In the genomic region with DNA sequence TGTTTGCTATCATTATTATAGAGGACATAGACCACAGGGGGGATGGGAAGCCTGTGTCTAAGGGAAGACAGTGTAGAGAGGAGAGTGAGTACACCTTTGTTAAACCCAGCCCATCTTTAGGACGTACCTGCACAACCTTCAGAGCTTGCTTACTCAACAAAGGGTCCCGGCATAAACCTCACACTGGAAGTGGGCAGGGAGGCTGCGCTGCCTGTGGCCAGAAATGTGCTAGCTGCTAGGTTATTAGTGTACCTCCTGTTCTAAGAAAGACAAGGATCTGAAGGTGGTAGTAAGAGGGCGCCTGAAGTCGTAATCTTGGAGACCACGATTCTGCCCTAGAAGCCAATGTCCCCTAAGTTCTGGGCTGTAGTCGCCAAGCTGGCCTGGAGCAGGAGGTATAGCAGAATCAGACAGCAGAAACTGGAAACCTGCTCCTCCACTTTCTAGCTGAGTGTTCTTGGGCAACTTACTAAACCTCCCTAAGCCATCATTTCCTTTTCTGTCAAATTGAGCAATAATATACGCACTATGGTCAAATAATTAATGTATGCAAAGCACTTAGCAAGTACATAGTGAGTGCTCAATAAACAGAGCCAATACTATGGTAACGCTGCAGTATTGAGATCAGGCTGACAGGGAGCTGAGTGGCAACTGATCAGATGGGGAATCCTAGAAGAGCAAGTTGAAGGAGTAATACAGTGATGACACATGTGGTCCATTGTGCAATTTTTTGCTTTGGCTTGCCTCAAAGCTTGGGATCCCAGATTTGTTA, we compare ENCODE assay signal across 11 cellular contexts. TPM values are rescaled to one million over a fixed set of nuclear protein-coding genes. Genes with fewer than 3 reads are reported as not detected.
DNase-seq lines count a peak whose midpoint lies in the region; ATAC-seq, FAIRE-seq and TF ChIP-seq lines count a peak whose summit lies in the region.
"Had no signal": no experiment of that assay in that cellular context is flagged by ENCODE, and none has a peak within 500 bp of the region (broad histone marks: within the 10 kb centered on the region; RNA-seq: fewer than 3 reads in every experiment).

No MANE protein-coding gene starts in this region.

- no peaks in the 10 kb centered on the region for H3K36me3 Mint-ChIP-seq in activated naive CD8-positive, alpha-beta T cell treated with anti-CD3 and anti-CD28 coated beads, Interleukin-2, amount 50 U/mL, for 24 hours (ENCODE audit: low read depth)

- H3K27me3 ChIP-seq in left lung: no peaks in the 10 kb centered on the region
- H3K27me3 ChIP-seq: sigmoid colon had no signal

- H3K36me3 ChIP-seq in left lung: no peaks in the 10 kb centered on the region
- H3K36me3 ChIP-seq: sigmoid colon had no signal

- no peak for TF ChIP-seq POLR2A in A549 (IDR thresholded peaks at IDR 0.05; ENCODE audit: low read length)

- H3K4me1 Mint-ChIP-seq in activated naive CD8-positive, alpha-beta T cell treated with anti-CD3 and anti-CD28 coated beads, Interleukin-2, amount 50 U/mL, for 24 hours: peaks cover 17% of the 10 kb centered on the region

- FAIRE-seq in A549 (lab: Jason Lieb, UNC) (no peak), frontal cortex (lab: Jason Lieb, UNC) (no peak)

- H3K4me3 ChIP-seq in A549: no peak overlapping the region
- no peak overlapping the region for H3K4me3 ChIP-seq in left lung
- H3K4me3 ChIP-seq: sigmoid colon had no signal

- POLR2A ChIA-PET in A549 (lab: Yijun Ruan, JAX): interaction anchor here (1.5 kb wide), 1 partner anchor 17 kb away, joined by 6 read pairs; the partner anchor contains the start of gene AKIRIN2

- no peaks in the 10 kb centered on the region for H3K27me3 Mint-ChIP-seq in activated naive CD8-positive, alpha-beta T cell treated with anti-CD3 and anti-CD28 coated beads, Interleukin-2, amount 50 U/mL, for 24 hours

- H3K27ac ChIP-seq in A549 (peak overlapping the region; percentile 34 to 81; a peak in 5 of 6 replicates), left lung (peak overlapping the region; percentile 60 to 80)
- H3K27ac ChIP-seq: sigmoid colon had no signal

- ATAC-seq in A549: 0 out of 6 replicates have a peak, but pooled peaks of 1 of the 2 experiments have one; percentile 11
- ATAC-seq in activated naive CD8-positive, alpha-beta T cell treated with anti-CD3 and anti-CD28 coated beads, Interleukin-2, amount 50 U/mL, for 24 hours: peak; percentile 48
- peak; percentile 78 for ATAC-seq in left lung
- no peak for ATAC-seq in GM19035 (IDR thresholded peaks at IDR 0.05; ENCODE audit: unreplicated experiment)
- ATAC-seq: HCT116 had no signal

- intact Hi-C loops in left lung (cut with DNase I): no loop called here

- TF ChIP-seq CTCF in A549 (IDR thresholded peaks at IDR 0.05) (no peak), left lung (IDR thresholded peaks at IDR 0.05) (no peak)

- no peaks in the 10 kb centered on the region for H3K9me3 ChIP-seq in A549
- H3K9me3 ChIP-seq in left lung: no peaks in the 10 kb centered on the region
- H3K9me3 ChIP-seq: sigmoid colon had no signal

- WGBS in A549 (ENCODE audit: missing lambda C conversion rate): 88% methylated on average over 9 of the region's 9 CpGs

- no peak for TF ChIP-seq EP300 in A549 (IDR thresholded peaks at IDR 0.05)

- no peaks in the 10 kb centered on the region for H3K9me3 Mint-ChIP-seq in activated naive CD8-positive, alpha-beta T cell treated with anti-CD3 and anti-CD28 coated beads, Interleukin-2, amount 50 U/mL, for 24 hours

- H3K4me1 ChIP-seq in A549 (peaks cover 66% of the 10 kb centered on the region), left lung (peaks cover 8 to 58% of the 10 kb centered on the region in 2 donors)

- CTCF ChIA-PET in A549 (lab: Yijun Ruan, JAX): interaction anchor here (0.7 kb wide), 1 partner anchor 14 kb away, joined by 3 read pairs; no protein-coding TSS in a partner anchor

- no peak overlapping the region for H3K4me3 Mint-ChIP-seq in activated naive CD8-positive, alpha-beta T cell treated with anti-CD3 and anti-CD28 coated beads, Interleukin-2, amount 50 U/mL, for 24 hours

- no peak for TF ChIP-seq RAD21 in A549 (conservative IDR thresholded peaks at IDR 0.05 in 1 of 2, IDR thresholded peaks at IDR 0.05 in 1 of 2)

- DNase-seq in A549 (ENCODE audit: low read depth in 1 of 2, low spot score in 1 of 2) (no peak), HPDE6-E6E7 (ENCODE audit: extremely low spot score) (peak; percentile 66), left lung (no peak), frontal cortex (ENCODE audit: low spot score in 2 of 2) (no peak), NCI-H1417 (lab: John Stamatoyannopoulos, UW) (no peak), NCI-H1048 (lab: John Stamatoyannopoulos, UW) (no peak)
- no peak for DNase-seq in activated naive CD8-positive, alpha-beta T cell treated with anti-CD3 and anti-CD28 coated beads, Interleukin-2, amount 50 U/mL, for 24 hours
- DNase-seq: NCI-H1694, sigmoid colon had no signal

- H3K4me2 ChIP-seq in A549: peak overlapping the region; percentile 2; the same call in 2 of the 3 replicates

- H3K27ac Mint-ChIP-seq in activated naive CD8-positive, alpha-beta T cell treated with anti-CD3 and anti-CD28 coated beads, Interleukin-2, amount 50 U/mL, for 24 hours: no peak overlapping the region

TF ChIP-seq in A549, 52 proteins besides CTCF, POLR2A, EP300 and RAD21:
- TF ChIP-seq CEBPB (IDR thresholded peaks at IDR 0.05) (peak; percentile 68 to 75; a peak in 3 of 4 replicates), EHF (CRISPR knock-in tag; IDR thresholded peaks at IDR 0.05) (no peak)

RNA-seq across cellular contexts. Expression of gene AKIRIN2, which starts 16.8 kb away (rescaled TPM):
- polyA plus RNA-seq in A549 (2011; rRNA removed): 23.7 and 28.8 TPM in 2 replicates
- polyA plus RNA-seq in A549 (2012; cell fraction: cytosol; rRNA removed): 28.6 and 32.2 TPM in 2 replicates
- 28.2 and 33.2 TPM in 2 replicates for polyA plus RNA-seq in A549 (2012; cell fraction: nucleus; rRNA removed)
- polyA plus RNA-seq in A549 (2017; fragmentation: RNase III; extraction: RNeasy Plus Mini Kit Qiagen cat#74134 plus additional on column Dnase treatment): 39.1 to 41.6 TPM (median 40.1 TPM) in 3 replicates
- 13.6 and 20.5 TPM in 2 replicates for polyA minus RNA-seq in A549 (2011; rRNA and poly(A)+ RNA removed)
- 10 to 100 TPM; 43.6 to 57.8 TPM for total RNA-seq in left lung
- 57.1 TPM for total RNA-seq in frontal cortex
